Comparison of ENCODE assay signal across 15 cellular contexts in the genomic region with DNA sequence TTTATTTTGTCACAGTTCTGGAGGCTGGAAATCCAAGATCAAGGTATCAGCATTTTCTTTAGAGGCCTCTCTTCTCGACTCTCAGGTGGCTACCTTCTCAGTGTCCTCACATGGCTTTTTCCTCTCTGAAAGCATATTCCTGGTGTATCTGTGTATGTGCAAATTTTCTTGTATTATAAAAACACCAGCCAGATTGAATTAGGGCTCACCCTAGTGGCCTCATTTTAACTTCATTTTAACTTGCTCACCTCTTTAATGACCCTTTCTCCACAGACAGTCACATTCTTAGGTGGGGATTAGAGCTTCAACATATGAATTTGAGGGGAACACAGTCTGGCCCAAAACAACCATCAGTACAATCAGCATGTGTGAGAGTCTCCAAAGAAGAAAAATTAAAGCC.
DNase-seq lines count a peak whose midpoint lies in the region; ATAC-seq and TF ChIP-seq lines count a peak whose summit lies in the region.
"Had no signal": no experiment of that assay in that cellular context is flagged by ENCODE, and none has a peak within 500 bp of the region (broad histone marks: within the 10 kb centered on the region; RNA-seq: fewer than 3 reads in every experiment).

No MANE protein-coding gene starts in this region.

- H3K4me1 ChIP-seq in adipocyte (ENCODE audit: control insufficient read depth, insufficient read depth, low read length) (no peaks in the 10 kb centered on the region), osteoblast (ENCODE audit: insufficient read depth, low read length) (no peaks in the 10 kb centered on the region), upper lobe of right lung (no peaks in the 10 kb centered on the region)
- H3K4me1 ChIP-seq: testis had no signal

- H3K79me2 ChIP-seq in osteoblast (ENCODE audit: insufficient read depth, low read length) = no peaks in the 10 kb centered on the region

- peaks cover 3% of the 10 kb centered on the region for H3K27me3 ChIP-seq in adipocyte (replicated peaks; ENCODE audit: control insufficient read depth, insufficient read depth, low read length)
- no peaks in the 10 kb centered on the region for H3K27me3 ChIP-seq in osteoblast (ENCODE audit: insufficient read depth, low read length)
- no peaks in the 10 kb centered on the region for H3K27me3 ChIP-seq in upper lobe of right lung
- H3K27me3 ChIP-seq: testis had no signal

- no peaks in the 10 kb centered on the region for H4K20me1 ChIP-seq in osteoblast (ENCODE audit: insufficient read depth, low read length)

- no peak for ATAC-seq in upper lobe of right lung
- ATAC-seq: left cardiac atrium had no signal

- H3K27ac ChIP-seq in osteoblast (ENCODE audit: low read depth, low read length) = no peak overlapping the region
- H3K27ac ChIP-seq in upper lobe of right lung = no peak overlapping the region
- H3K27ac ChIP-seq: testis had no signal

- H3K4me2 ChIP-seq in osteoblast (ENCODE audit: insufficient read depth, low read length) = no peak overlapping the region

- H2AFZ ChIP-seq in osteoblast (ENCODE audit: low read length) = no peak overlapping the region

- intact Hi-C loops in upper lobe of right lung (cut with DNase I) = no loop called here

- H3K9me3 ChIP-seq in adipocyte (ENCODE audit: control insufficient read depth, low read length) = no peaks in the 10 kb centered on the region
- H3K9me3 ChIP-seq in osteoblast (ENCODE audit: low read depth, low read length) = no peaks in the 10 kb centered on the region
- H3K9me3 ChIP-seq in upper lobe of right lung = no peaks in the 10 kb centered on the region
- H3K9me3 ChIP-seq: testis had no signal

- H3K4me3 ChIP-seq in adipocyte (ENCODE audit: low read length) (no peak overlapping the region), osteoblast (ENCODE audit: insufficient read depth, low read length) (no peak overlapping the region), upper lobe of right lung (no peak overlapping the region)
- H3K4me3 ChIP-seq: testis had no signal

- DNase-seq in NCI-H510A treated with DMSO at 0.1 percent for 48 hours (lab: John Stamatoyannopoulos, UW) = peak; percentile 11
- no peak for DNase-seq in NCI-H510A (lab: John Stamatoyannopoulos, UW)
- DNase-seq in LHCN-M2 (ENCODE audit: low read depth) = peak; percentile 12
- DNase-seq in adipocyte (ENCODE audit: low read depth) = peak; percentile 53
- no peak for DNase-seq in osteoblast (ENCODE audit: insufficient read length, low spot score, missing footprints)
- no peak for DNase-seq in stimulated activated CD4-positive, alpha-beta T cell treated with anti-CD3 and anti-CD28 coated beads, Interleukin-12 subunit alpha, Interleukin-12 subunit beta, amount 100 ng/mL, for 4 hours
- no peak for DNase-seq in occipital lobe (lab: John Stamatoyannopoulos, UW)
- DNase-seq in upper lobe of right lung = no peak
- DNase-seq: activated CD4-positive, alpha-beta T cell treated with anti-CD3 and anti-CD28 coated beads, Interleukin-2, amount 50 U/mL, for 1 hour; activated gamma-delta T cell; dermis blood vessel endothelial cell; Karpas-422; left cardiac atrium; NCI-H226; testis had no signal

- H3K36me3 ChIP-seq in adipocyte (ENCODE audit: control insufficient read depth, insufficient read depth, low read length, severe bottlenecking) = no peaks in the 10 kb centered on the region
- no peaks in the 10 kb centered on the region for H3K36me3 ChIP-seq in osteoblast (ENCODE audit: insufficient read depth, low read length)
- H3K36me3 ChIP-seq in upper lobe of right lung = no peaks in the 10 kb centered on the region

- H3K9ac ChIP-seq in adipocyte (ENCODE audit: low read length) = no peak overlapping the region

- TF ChIP-seq CTCF in osteoblast (IDR thresholded peaks at IDR 0.05; ENCODE audit: extremely low read depth, low read depth, low read length) (peak; percentile 29), upper lobe of right lung (IDR thresholded peaks at IDR 0.05) (no peak)

Comparison
In these comparisons a context has a peak if more than half of its experiments do, and no peak if none do; other contexts are left out.
1. DNase-seq: peak in NCI-H510A treated with DMSO at 0.1 percent for 48 hours (single experiment), LHCN-M2 (single experiment) and adipocyte (single experiment); none in NCI-H510A (single experiment), osteoblast (single experiment), stimulated activated CD4-positive, alpha-beta T cell treated with anti-CD3 and anti-CD28 coated beads, Interleukin-12 subunit alpha, Interleukin-12 subunit beta, amount 100 ng/mL, for 4 hours (single experiment), occipital lobe (single experiment) and upper lobe of right lung (single experiment).